ENCODE assay signal across 1 cellular context in genomic region chr16:56702836-56703235, GRCh38.
TF ChIP-seq lines count a peak whose summit lies in the region.

No MANE protein-coding gene starts in this region.

TF ChIP-seq in SK-N-SH, 30 proteins besides CTCF, POLR2A, EP300 and RAD21 (continued from another document):
- no peak for TF ChIP-seq REST (IDR thresholded peaks at IDR 0.05; ENCODE audit: low read depth, low read length)
- TF ChIP-seq NRF1 (IDR thresholded peaks at IDR 0.05; ENCODE audit: low read depth, low read length), result no peak
- no peak for TF ChIP-seq MAX (IDR thresholded peaks at IDR 0.05; ENCODE audit: low read depth)
